10 cellular contexts compared by ENCODE assay signal in genomic region chr11:31236052-31236652, GRCh38.
DNase-seq lines count a peak whose midpoint lies in the region; ATAC-seq, FAIRE-seq and TF ChIP-seq lines count a peak whose summit lies in the region.
"Had no signal": no experiment of that assay in that cellular context is flagged by ENCODE, and none has a peak within 500 bp of the region (broad histone marks: within the 10 kb centered on the region; RNA-seq: fewer than 3 reads in every experiment).

No MANE protein-coding gene starts in this region.

- H3K4me1 ChIP-seq in sigmoid colon, result no peaks in the 10 kb centered on the region

- ATAC-seq in GM19035 (IDR thresholded peaks at IDR 0.05; ENCODE audit: unreplicated experiment) (no peak), HG02678 (IDR thresholded peaks at IDR 0.05; ENCODE audit: unreplicated experiment) (no peak)

- FAIRE-seq in islet of Langerhans (lab: Jason Lieb, UNC), result peak; percentile 99

- no peak overlapping the region for H3K4me3 ChIP-seq in sigmoid colon
- H3K4me3 ChIP-seq: skin epidermis had no signal

- no peak for TF ChIP-seq EP300 in sigmoid colon (IDR thresholded peaks at IDR 0.05)

- DNase-seq in EL (peak; percentile 2), LHCN-M2 (ENCODE audit: low read depth) (peak; percentile 20), RPMI7951 (ENCODE audit: low read depth) (peak; percentile 7), sigmoid colon (no peak), GM20000 (ENCODE audit: low spot score) (no peak)
- DNase-seq: activated CD4-positive, alpha-beta T cell treated with anti-CD3 and anti-CD28 coated beads, Interleukin-2, amount 10 ng/mL, durations not matched to agents 7 days and 5 days had no signal

- H3K36me3 ChIP-seq in sigmoid colon, result no peaks in the 10 kb centered on the region

- no peak for TF ChIP-seq POLR2A in sigmoid colon (IDR thresholded peaks at IDR 0.05)

- WGBS in sigmoid colon, 2 donors, result 3 to 4% methylated on average over 1 of the region's 1 CpG

- no peaks in the 10 kb centered on the region for H3K27me3 ChIP-seq in sigmoid colon

- H3K27ac ChIP-seq in sigmoid colon, result no peak overlapping the region
- H3K27ac ChIP-seq: skin epidermis had no signal

- H3K9me3 ChIP-seq in sigmoid colon, result no peaks in the 10 kb centered on the region

- intact Hi-C loops in sigmoid colon (cut with DNase I), result no loop called here

- no peak for TF ChIP-seq CTCF in sigmoid colon (IDR thresholded peaks at IDR 0.05)
- TF ChIP-seq CTCF in GM20000 (IDR thresholded peaks at IDR 0.05; ENCODE audit: extremely low read depth, missing control alignments), result no peak

Comparison
In these comparisons a context has a peak if more than half of its experiments do, and no peak if none do; other contexts are left out.
1. DNase-seq: peak in EL (single experiment), LHCN-M2 (single experiment) and RPMI7951 (single experiment); none in sigmoid colon (single experiment) and GM20000 (single experiment).